ENCODE assay signal across 8 cellular contexts in genomic region chr21:44159349-44160301, GRCh38. TPM values are rescaled to one million over a fixed set of nuclear protein-coding genes. Genes with fewer than 3 reads are reported as not detected.
DNase-seq lines count a peak whose midpoint lies in the region; ATAC-seq and TF ChIP-seq lines count a peak whose summit lies in the region.
"Not testable (repeated sequence)": the region's sequence is repeated elsewhere in the genome, so short reads cannot be mapped to it uniquely, and the experiment has no call there.

No MANE protein-coding gene starts in this region.

- not testable (repeated sequence) for TF ChIP-seq POLR2A in Peyer's patch (IDR thresholded peaks at IDR 0.05); gastroesophageal sphincter (IDR thresholded peaks at IDR 0.05)

- CTCF ChIA-PET in activated CD8-positive, alpha-beta memory T cell treated with anti-CD3 and anti-CD28 coated beads, Interleukin-2, amount 10 ng/mL, durations not matched to agents 7 days and 5 days (lab: Charles Lee); activated naive CD4-positive, alpha-beta T cell treated with anti-CD3 and anti-CD28 coated beads, Interleukin-2, amount 10 ng/mL, durations not matched to agents 7 days and 5 days (lab: Charles Lee): not testable (repeated sequence)

- DNase-seq in Peyer's patch (peak in 2 of 3 donors; percentile 14 to 15), aorta (peak; percentile 1 to 3)
- DNase-seq in activated CD8-positive, alpha-beta memory T cell treated with anti-CD3 and anti-CD28 coated beads, Interleukin-2, amount 10 ng/mL, durations not matched to agents 7 days and 5 days, result peak; percentile 28
- peak; percentile 21 for DNase-seq in activated naive CD4-positive, alpha-beta T cell treated with anti-CD3 and anti-CD28 coated beads, Interleukin-2, amount 10 ng/mL, durations not matched to agents 7 days and 5 days
- not testable (repeated sequence) for DNase-seq in lower lobe of right lung
- DNase-seq in stimulated activated CD4-positive, alpha-beta T cell treated with anti-CD3 and anti-CD28 coated beads, Interleukin-15, amount 100 ng/mL, for 24 hours, result peak; percentile 1

- H3K27ac Mint-ChIP-seq in activated CD8-positive, alpha-beta memory T cell treated with anti-CD3 and anti-CD28 coated beads, Interleukin-2, amount 10 ng/mL, durations not matched to agents 7 days and 5 days, result not testable (repeated sequence)
- H3K27ac Mint-ChIP-seq in activated naive CD4-positive, alpha-beta T cell treated with anti-CD3 and anti-CD28 coated beads, Interleukin-2, amount 10 ng/mL, durations not matched to agents 7 days and 5 days, result peak overlapping the region; percentile 68

- not testable (repeated sequence) for H3K27me3 ChIP-seq in DOHH2 (ENCODE audit: control insufficient read depth, low read length); Peyer's patch; gastroesophageal sphincter; lower lobe of right lung (ENCODE audit: low read depth); aorta (ENCODE audit: control insufficient read depth in 1 of 2, insufficient read depth in 2 of 2, low read length in 1 of 2)

- TF ChIP-seq EP300 in gastroesophageal sphincter (IDR thresholded peaks at IDR 0.05), result not testable (repeated sequence)

- H3K9me2 ChIP-seq in DOHH2 (replicated peaks; ENCODE audit: control insufficient read depth, low read length), result not testable (repeated sequence)

- H3K9me3 ChIP-seq in DOHH2 (ENCODE audit: control insufficient read depth, insufficient read depth, low read length); Peyer's patch; gastroesophageal sphincter; lower lobe of right lung; aorta (ENCODE audit: control insufficient read depth, low read length): not testable (repeated sequence)

- not testable (repeated sequence) for H3K4me1 ChIP-seq in DOHH2 (ENCODE audit: control insufficient read depth, low read length); Peyer's patch; gastroesophageal sphincter; lower lobe of right lung; aorta (ENCODE audit: control insufficient read depth in 1 of 2, insufficient read depth in 2 of 2, low read length in 2 of 2)

- H3K27me3 Mint-ChIP-seq in activated CD8-positive, alpha-beta memory T cell treated with anti-CD3 and anti-CD28 coated beads, Interleukin-2, amount 10 ng/mL, durations not matched to agents 7 days and 5 days; activated naive CD4-positive, alpha-beta T cell treated with anti-CD3 and anti-CD28 coated beads, Interleukin-2, amount 10 ng/mL, durations not matched to agents 7 days and 5 days: not testable (repeated sequence)

- not testable (repeated sequence) for H3K36me3 ChIP-seq in DOHH2 (ENCODE audit: control insufficient read depth, low read length); Peyer's patch; gastroesophageal sphincter; lower lobe of right lung; aorta (ENCODE audit: control insufficient read depth in 1 of 2, insufficient read depth in 2 of 2, low read length in 1 of 2)

- not testable (repeated sequence) for H3K4me1 Mint-ChIP-seq in activated CD8-positive, alpha-beta memory T cell treated with anti-CD3 and anti-CD28 coated beads, Interleukin-2, amount 10 ng/mL, durations not matched to agents 7 days and 5 days; activated naive CD4-positive, alpha-beta T cell treated with anti-CD3 and anti-CD28 coated beads, Interleukin-2, amount 10 ng/mL, durations not matched to agents 7 days and 5 days

- TF ChIP-seq CTCF in DOHH2 (IDR thresholded peaks at IDR 0.05; ENCODE audit: low read depth, low read length, poor library complexity, severe bottlenecking); Peyer's patch (IDR thresholded peaks at IDR 0.05); gastroesophageal sphincter (IDR thresholded peaks at IDR 0.05); lower lobe of right lung (IDR thresholded peaks at IDR 0.05): not testable (repeated sequence)

- not testable (repeated sequence) for H3K9me3 Mint-ChIP-seq in activated CD8-positive, alpha-beta memory T cell treated with anti-CD3 and anti-CD28 coated beads, Interleukin-2, amount 10 ng/mL, durations not matched to agents 7 days and 5 days (ENCODE audit: low read depth); activated naive CD4-positive, alpha-beta T cell treated with anti-CD3 and anti-CD28 coated beads, Interleukin-2, amount 10 ng/mL, durations not matched to agents 7 days and 5 days

- not testable (repeated sequence) for H3K4me3 Mint-ChIP-seq in activated CD8-positive, alpha-beta memory T cell treated with anti-CD3 and anti-CD28 coated beads, Interleukin-2, amount 10 ng/mL, durations not matched to agents 7 days and 5 days; activated naive CD4-positive, alpha-beta T cell treated with anti-CD3 and anti-CD28 coated beads, Interleukin-2, amount 10 ng/mL, durations not matched to agents 7 days and 5 days

- 0 out of 2 replicates have a peak overlapping the region, but pooled peaks have one; percentile 32 for H3K4me3 ChIP-seq in DOHH2 (ENCODE audit: low read length)
- H3K4me3 ChIP-seq in Peyer's patch, result peak overlapping the region in 1 of 4 donors; percentile 15
- not testable (repeated sequence) for H3K4me3 ChIP-seq in gastroesophageal sphincter; lower lobe of right lung; aorta (ENCODE audit: low read length in 2 of 2)

- not testable (repeated sequence) for H4K20me1 ChIP-seq in DOHH2 (ENCODE audit: control insufficient read depth, insufficient read depth, low read depth, low read length)

- H3K27ac ChIP-seq in DOHH2 (ENCODE audit: low read depth, low read length), result peak overlapping the region; percentile 63
- H3K27ac ChIP-seq in Peyer's patch, result peak overlapping the region in 2 of 4 donors; percentile 59 to 71
- H3K27ac ChIP-seq in gastroesophageal sphincter; lower lobe of right lung; aorta (ENCODE audit: low read depth in 1 of 2, low read length in 2 of 2): not testable (repeated sequence)

- no CpG with 5 or more reads among the region's 31 CpGs for WGBS in gastroesophageal sphincter (ENCODE audit: low coverage in 1 of 2), 2 donors
- WGBS in aorta, 2 donors, result 89% methylated on average over 3 of the region's 31 CpGs; no CpG with 5 or more reads in 1 of the 2 donors

- H3K36me3 Mint-ChIP-seq in activated CD8-positive, alpha-beta memory T cell treated with anti-CD3 and anti-CD28 coated beads, Interleukin-2, amount 10 ng/mL, durations not matched to agents 7 days and 5 days; activated naive CD4-positive, alpha-beta T cell treated with anti-CD3 and anti-CD28 coated beads, Interleukin-2, amount 10 ng/mL, durations not matched to agents 7 days and 5 days: not testable (repeated sequence)

- peak; percentile 54 for ATAC-seq in activated CD8-positive, alpha-beta memory T cell treated with anti-CD3 and anti-CD28 coated beads, Interleukin-2, amount 10 ng/mL, durations not matched to agents 7 days and 5 days
- ATAC-seq in gastroesophageal sphincter, result peak; percentile 28
- ATAC-seq in lower lobe of right lung, result peak; percentile 60 to 70
- peak; percentile 38 for ATAC-seq in aorta (ENCODE audit: low FRiP score)

- H3K79me2 ChIP-seq in DOHH2 (ENCODE audit: control insufficient read depth, low read length), result not testable (repeated sequence)

- not testable (repeated sequence) for H3F3A ChIP-seq in DOHH2 (ENCODE audit: control insufficient read depth, insufficient read depth)

- H3K4me2 ChIP-seq in DOHH2 (ENCODE audit: low read length), result peak overlapping the region; percentile 31; the same call in 1 of the 2 replicates

- intact Hi-C loops in lower lobe of right lung (cut with DNase I); aorta (cut with DNase I): not testable (repeated sequence)

RNA-seq across cellular contexts. Expression of gene GATD3, which starts 26.1 kb away (rescaled TPM):
- total RNA-seq in Peyer's patch (10 to 100 TPM; 16.5 to 42.9 (median 23.0) TPM), gastroesophageal sphincter (10 to 100 TPM in 2 of 4 donors, 1 to 10 TPM in 2; 6.1 to 35.6 (median 9.5) TPM), lower lobe of right lung (37.1 TPM), aorta (10 to 100 TPM in 1 of 2 donors, 1 to 10 TPM in 1; 5.8 to 11.8 TPM)
- 10 to 100 TPM; 10.0 to 12.5 TPM for total RNA-seq in activated CD8-positive, alpha-beta memory T cell treated with anti-CD3 and anti-CD28 coated beads, Interleukin-2, amount 10 ng/mL, durations not matched to agents 7 days and 5 days
- 1 to 10 TPM; 5.6 to 6.5 TPM for polyA plus RNA-seq in aorta

RNA-seq across cellular contexts. Expression of gene PWP2, which starts 52.4 kb away (rescaled TPM):
- total RNA-seq in Peyer's patch (10 to 100 TPM in 2 of 4 donors, 1 to 10 TPM in 2; 5.6 to 63.5 (median 10.6) TPM), gastroesophageal sphincter (1 to 10 TPM; 3.4 to 9.2 (median 6.1) TPM), lower lobe of right lung (10.9 TPM), aorta (1 to 10 TPM; 3.8 to 9.5 TPM)
- 1 to 10 TPM; 9.3 to 9.6 TPM for total RNA-seq in activated CD8-positive, alpha-beta memory T cell treated with anti-CD3 and anti-CD28 coated beads, Interleukin-2, amount 10 ng/mL, durations not matched to agents 7 days and 5 days
- 10 to 100 TPM in 1 of 2 donors, not detected in 1; 18.2 TPM for polyA plus RNA-seq in aorta
